ENCODE assay signal across 10 cellular contexts in genomic region chr16:87930456-87930855, GRCh38. TPM values are rescaled to one million over a fixed set of nuclear protein-coding genes. Genes with fewer than 3 reads are reported as not detected.
DNase-seq lines count a peak whose midpoint lies in the region; ATAC-seq and TF ChIP-seq lines count a peak whose summit lies in the region.
"Had no signal": no experiment of that assay in that cellular context is flagged by ENCODE, and none has a peak within 500 bp of the region (broad histone marks: within the 10 kb centered on the region; RNA-seq: fewer than 3 reads in every experiment).

No MANE protein-coding gene starts in this region.

- intact Hi-C loops in PC-9 (cut with micrococcal nuclease; ENCODE audit: unreplicated experiment) = no loop called here

- H3K4me2 ChIP-seq in PC-9 = no peak overlapping the region

- no peak overlapping the region for H3K4me3 ChIP-seq in PC-9
- no peak overlapping the region for H3K4me3 ChIP-seq in foreskin fibroblast (ENCODE audit: low read depth in 1 of 2, low read length in 2 of 2)
- H3K4me3 ChIP-seq: upper lobe of left lung had no signal

- H3K36me3 ChIP-seq in PC-9 (ENCODE audit: low read depth) = no peaks in the 10 kb centered on the region
- H3K36me3 ChIP-seq: upper lobe of left lung had no signal

- DNase-seq in ACHN (peak; percentile 36), GM10248 (ENCODE audit: extremely low spot score) (no peak), PC-9 (peak in 1 of 2 experiments; percentile 25), foreskin fibroblast (peak in 1 of 2 donors; percentile 29)
- DNase-seq: mammary epithelial cell, upper lobe of left lung had no signal

- BruUV-seq in PC-9 (replicated peaks; lab: Mats Ljungman, UMichigan) = no TSS peak

- no peaks in the 10 kb centered on the region for H3K4me1 ChIP-seq in PC-9 (replicated peaks; ENCODE audit: insufficient read depth)
- H3K4me1 ChIP-seq: upper lobe of left lung had no signal

- TF ChIP-seq CTCF in GM10248 (IDR thresholded peaks at IDR 0.05; ENCODE audit: control extremely low read depth, extremely low read depth, low read depth, missing control alignments) (peak; percentile 20), PC-9 (conservative IDR thresholded peaks at IDR 0.05) (peak; percentile 59), foreskin fibroblast (IDR thresholded peaks at IDR 0.05; ENCODE audit: low read depth, low read length) (peak; percentile 18)

- in situ Hi-C loops in ACHN (cut with HindIII; ENCODE audit: low pct_ligation_motif_present, low pct_unique_long_range_greater_than_20kb, low sequenced_read_pairs) = no loop called here

- ATAC-seq in HG03135 (IDR thresholded peaks at IDR 0.05; ENCODE audit: unreplicated experiment) = no peak
- ATAC-seq in GM19452 (IDR thresholded peaks at IDR 0.05; ENCODE audit: unreplicated experiment) = no peak
- no peak for ATAC-seq in GM21825 (IDR thresholded peaks at IDR 0.05; ENCODE audit: unreplicated experiment)
- ATAC-seq in HG02884 (IDR thresholded peaks at IDR 0.05; ENCODE audit: unreplicated experiment) = no peak

- CTCF ChIA-PET in GM10248 (lab: Yijun Ruan, JAX) = interaction anchor here (3.2 kb wide), 1 partner anchor 151 kb away, joined by 13 read pairs; no protein-coding TSS in a partner anchor
- CTCF ChIA-PET in PC-9 (lab: Charles Lee) = interaction anchor here (0.7 kb wide), 2 partner anchors 15 to 640 kb away, joined by 12 to 13 read pairs; partner anchors contain the start of gene ZC3H18

- H3F3A ChIP-seq in PC-9 (ENCODE audit: insufficient read depth, low read depth) = no peaks in the 10 kb centered on the region

- H3K9me3 ChIP-seq in PC-9 (ENCODE audit: insufficient read depth, low read depth) = no peaks in the 10 kb centered on the region
- H3K9me3 ChIP-seq: upper lobe of left lung had no signal

- POLR2A ChIA-PET in GM10248 (lab: Yijun Ruan, JAX) (interaction anchor here (0.7 kb wide), 1 partner anchor 23 kb away, joined by 5 read pairs; no protein-coding TSS in a partner anchor), PC-9 (lab: Charles Lee; ENCODE audit: unreplicated experiment) (no interaction called here)

- no peaks in the 10 kb centered on the region for H3K9me2 ChIP-seq in PC-9 (ENCODE audit: insufficient read depth)

- no peaks in the 10 kb centered on the region for H3K79me2 ChIP-seq in PC-9 (ENCODE audit: low read depth)

- H3K27ac ChIP-seq in PC-9 = no peak overlapping the region
- H3K27ac ChIP-seq: upper lobe of left lung had no signal

- no peaks in the 10 kb centered on the region for H3K27me3 ChIP-seq in PC-9 (ENCODE audit: insufficient read depth, low read depth)
- H3K27me3 ChIP-seq: upper lobe of left lung had no signal

- H4K20me1 ChIP-seq in PC-9 (ENCODE audit: insufficient read depth) = no peaks in the 10 kb centered on the region

- H2AFZ ChIP-seq in PC-9 = no peak overlapping the region

RNA-seq across cellular contexts. Expression of gene CA5A, which starts 5.9 kb away (rescaled TPM):
- 0.05 and 0.26 TPM in 2 replicates for total RNA-seq in PC-9 (2021)
- total RNA-seq: mammary epithelial cell had no signal

RNA-seq across cellular contexts. Expression of gene BANP, which starts 20.8 kb away (rescaled TPM):
- 60.9 and 73.2 TPM in 2 replicates for total RNA-seq in PC-9 (2021)
